8 cellular contexts compared by ENCODE assay signal in genomic region chr15:92832992-92833438, GRCh38.
DNase-seq lines count a peak whose midpoint lies in the region; ATAC-seq and TF ChIP-seq lines count a peak whose summit lies in the region.

No MANE protein-coding gene starts in this region.

- H3K9me3 ChIP-seq in A673 (ENCODE audit: low read depth, low read length, poor library complexity, severe bottlenecking) (no peaks in the 10 kb centered on the region), MM.1S (replicated peaks; ENCODE audit: insufficient read depth, low read length) (no peaks in the 10 kb centered on the region)

- no peaks in the 10 kb centered on the region for H4K20me1 ChIP-seq in MM.1S (ENCODE audit: insufficient read depth, low read length)

- H3K27me3 Mint-ChIP-seq in natural killer cell (ENCODE audit: low read depth in 2 of 2) = no peaks in the 10 kb centered on the region

- H3K4me1 Mint-ChIP-seq in natural killer cell = peaks cover 20 to 25% of the 10 kb centered on the region in 2 donors

- DNase-seq in A673 (ENCODE audit: low spot score) (no peak), MM.1S (no peak), cerebellar cortex (ENCODE audit: low spot score) (peak; percentile 29), natural killer cell (no peak), A172 (ENCODE audit: low spot score) (no peak)

- peaks cover 32% of the 10 kb centered on the region for H3F3A ChIP-seq in MM.1S (ENCODE audit: insufficient read depth, low read length)

- H3K36me3 ChIP-seq in A673 (ENCODE audit: insufficient read depth, low read length, poor library complexity, severe bottlenecking) (no peaks in the 10 kb centered on the region), MM.1S (replicated peaks; ENCODE audit: insufficient read depth, low read length) (no peaks in the 10 kb centered on the region)

- H3K4me1 ChIP-seq in A673 (ENCODE audit: insufficient read depth, low read length, poor library complexity, severe bottlenecking) = peaks cover 40% of the 10 kb centered on the region
- H3K4me1 ChIP-seq in MM.1S (ENCODE audit: low read length) = peaks cover 35% of the 10 kb centered on the region

- H3K36me3 Mint-ChIP-seq in natural killer cell = no peaks in the 10 kb centered on the region

- POLR2A ChIA-PET in A673 (lab: Charles Lee; ENCODE audit: low non-redundant PET) = interaction anchor here (1.9 kb wide), 1 partner anchor 49 kb away, joined by 19 read pairs; no protein-coding TSS in a partner anchor

- no peaks in the 10 kb centered on the region for H3K9me2 ChIP-seq in MM.1S (replicated peaks; ENCODE audit: insufficient read depth, low read length)

- CTCF ChIA-PET in A673 (lab: Charles Lee) = no interaction called here

- BruUV-seq in A673 (replicated peaks; lab: Mats Ljungman, UMichigan) = no TSS peak

- H3K4me2 ChIP-seq in MM.1S (ENCODE audit: low read depth, low read length) = peak overlapping the region; percentile 92; the same call in 1 of the 2 replicates

- no peak for TF ChIP-seq CTCF in A673 (conservative IDR thresholded peaks at IDR 0.05; ENCODE audit: low read depth, low read length)
- TF ChIP-seq CTCF in MM.1S (IDR thresholded peaks at IDR 0.05; ENCODE audit: low read length) = no peak
- TF ChIP-seq CTCF in natural killer cell (IDR thresholded peaks at IDR 0.05) = no peak

- ATAC-seq in natural killer cell (no peak), HG03135 (IDR thresholded peaks at IDR 0.05; ENCODE audit: unreplicated experiment) (no peak), GM21423 (IDR thresholded peaks at IDR 0.05; ENCODE audit: unreplicated experiment) (no peak), GM21390 (IDR thresholded peaks at IDR 0.05; ENCODE audit: unreplicated experiment) (no peak)

- no peaks in the 10 kb centered on the region for H3K27me3 ChIP-seq in A673 (replicated peaks; ENCODE audit: insufficient read depth, low read depth, low read length, poor library complexity)
- no peaks in the 10 kb centered on the region for H3K27me3 ChIP-seq in MM.1S (replicated peaks; ENCODE audit: insufficient read depth, low read length)

- peak overlapping the region; percentile 91 to 97 for H3K27ac Mint-ChIP-seq in natural killer cell

- H3K4me3 ChIP-seq in A673 (ENCODE audit: low read depth, low read length, poor library complexity, severe bottlenecking) (no peak overlapping the region), MM.1S (ENCODE audit: low read length) (peak overlapping the region; percentile 44)

- no peaks in the 10 kb centered on the region for H3K79me2 ChIP-seq in MM.1S (ENCODE audit: low read length)

- H3K9me3 Mint-ChIP-seq in natural killer cell = no peaks in the 10 kb centered on the region

- peak overlapping the region; percentile 78 for H3K9ac ChIP-seq in MM.1S (ENCODE audit: low read length)

- intact Hi-C loops in A673 (cut with micrococcal nuclease; ENCODE audit: unreplicated experiment) (loop anchor here (1.0 kb wide), 1 partner anchor 49 kb away; no protein-coding TSS in a partner anchor), natural killer cell (cut with micrococcal nuclease) (loop anchor here (5.0 kb wide), 2 partner anchors 49 to 69 kb away; partner anchors contain the start of gene CHD2)

- peak overlapping the region; percentile 80 for H2AFZ ChIP-seq in MM.1S (ENCODE audit: low read length)

- H3K4me3 Mint-ChIP-seq in natural killer cell = no peak overlapping the region

- H3K27ac ChIP-seq in A673 (ENCODE audit: low read depth, low read length, poor library complexity, severe bottlenecking) (peak overlapping the region; percentile 97), MM.1S (ENCODE audit: low read length) (peak overlapping the region; percentile 95; the same call in 1 of the 2 replicates)
